Comparison of ENCODE assay signal across 24 cellular contexts in genomic region chr17:82656266-82656665, GRCh38.
"Had no signal": no experiment of that assay in that cellular context is flagged by ENCODE, and none has a peak within 500 bp of the region (broad histone marks: within the 10 kb centered on the region; RNA-seq: fewer than 3 reads in every experiment).

No MANE protein-coding gene starts in this region.

- H3K36me3 Mint-ChIP-seq: stimulated activated effector memory CD8-positive, alpha-beta T cell treated with anti-CD3 and anti-CD28 coated beads, Interleukin-12 subunit alpha, Interleukin-12 subunit beta, amount 100 ng/mL, for 72 hours had no signal

- H3K9me3 Mint-ChIP-seq: naive thymus-derived CD8-positive, alpha-beta T cell; stimulated activated effector memory CD8-positive, alpha-beta T cell treated with anti-CD3 and anti-CD28 coated beads, Interleukin-12 subunit alpha, Interleukin-12 subunit beta, amount 100 ng/mL, for 72 hours; type B pancreatic cell had no signal

- DNase-seq: cortex of kidney; effector CD4-positive, alpha-beta T cell; foreskin fibroblast; gastrocnemius medialis; left cardiac atrium; mammary epithelial cell; mesendoderm; midbrain; naive thymus-derived CD8-positive, alpha-beta T cell; occipital lobe; stimulated activated CD4-positive, alpha-beta T cell treated with anti-CD3 and anti-CD28 coated beads, Interleukin-2, amount 100 ng/mL, for 24 hours; stimulated activated CD4-positive, alpha-beta T cell treated with anti-CD3 and anti-CD28 coated beads, Interleukin-4, amount 100 ng/mL, for 24 hours; stimulated activated naive CD4-positive, alpha-beta T cell treated with Interleukin-2 at 50 U/mL for 16 hours; substantia nigra; testis; tibial artery had no signal

- H3K4me1 Mint-ChIP-seq: naive thymus-derived CD8-positive, alpha-beta T cell; stimulated activated effector memory CD8-positive, alpha-beta T cell treated with anti-CD3 and anti-CD28 coated beads, Interleukin-12 subunit alpha, Interleukin-12 subunit beta, amount 100 ng/mL, for 72 hours had no signal

- H3K27me3 Mint-ChIP-seq: naive thymus-derived CD8-positive, alpha-beta T cell; type B pancreatic cell had no signal

- H3K27me3 ChIP-seq: dorsolateral prefrontal cortex, gastrocnemius medialis, left lung, pancreas, right atrium auricular region, testis, tibial artery had no signal

- H3K4me1 ChIP-seq: pancreas, prostate gland, right atrium auricular region, testis, tibial artery had no signal

- H3K9me3 ChIP-seq: gastrocnemius medialis, left lung, pancreas, prostate gland, right atrium auricular region, testis, tibial artery had no signal

- H3K36me3 ChIP-seq: pancreas, prostate gland had no signal

- H3K27ac Mint-ChIP-seq: naive thymus-derived CD8-positive, alpha-beta T cell; stimulated activated effector memory CD8-positive, alpha-beta T cell treated with anti-CD3 and anti-CD28 coated beads, Interleukin-12 subunit alpha, Interleukin-12 subunit beta, amount 100 ng/mL, for 72 hours; type B pancreatic cell had no signal

- H3K27ac ChIP-seq: left lung, testis, tibial artery had no signal

- H3K4me3 Mint-ChIP-seq: naive thymus-derived CD8-positive, alpha-beta T cell; stimulated activated effector memory CD8-positive, alpha-beta T cell treated with anti-CD3 and anti-CD28 coated beads, Interleukin-12 subunit alpha, Interleukin-12 subunit beta, amount 100 ng/mL, for 72 hours; type B pancreatic cell had no signal

- ATAC-seq: gastrocnemius medialis; left cardiac atrium; left lung; naive thymus-derived CD8-positive, alpha-beta T cell; pancreas; sciatic nerve; stimulated activated effector memory CD8-positive, alpha-beta T cell treated with anti-CD3 and anti-CD28 coated beads, Interleukin-12 subunit alpha, Interleukin-12 subunit beta, amount 100 ng/mL, for 72 hours had no signal

- H3K4me3 ChIP-seq: dorsolateral prefrontal cortex, gastrocnemius medialis, left lung, pancreas, prostate gland, right atrium auricular region, testis, tibial artery had no signal
